ENCODE assay signal across 13 cellular contexts in genomic region chr1:60133848-60134247, GRCh38.
DNase-seq lines count a peak whose midpoint lies in the region; TF ChIP-seq lines count a peak whose summit lies in the region.
"Had no signal": no experiment of that assay in that cellular context is flagged by ENCODE, and none has a peak within 500 bp of the region (broad histone marks: within the 10 kb centered on the region; RNA-seq: fewer than 3 reads in every experiment).

No MANE protein-coding gene starts in this region.

- no peaks in the 10 kb centered on the region for H3K79me2 ChIP-seq in mesendoderm (ENCODE audit: control insufficient read depth, insufficient read depth, low read length)

- H3K4me1 ChIP-seq in thyroid gland (no peaks in the 10 kb centered on the region), mesendoderm (ENCODE audit: control insufficient read depth, low read depth, low read length) (no peaks in the 10 kb centered on the region)

- H2BK15ac ChIP-seq in mesendoderm (replicated peaks; ENCODE audit: low read depth), result no peak overlapping the region

- intact Hi-C loops in thyroid gland (cut with DNase I), result no loop called here

- H3K56ac ChIP-seq in mesendoderm (ENCODE audit: low read length), result no peak overlapping the region

- POLR2A ChIA-PET in AG04449 (lab: Yijun Ruan, JAX), result interaction anchor here (0.6 kb wide), 1 partner anchor 157 kb away, joined by 5 read pairs; no protein-coding TSS in a partner anchor

- H4K5ac ChIP-seq in mesendoderm (ENCODE audit: low read length), result no peak overlapping the region

- DNase-seq in AG04449 (ENCODE audit: low read depth, low spot score) (peak; percentile 65), GM03348 (ENCODE audit: low spot score) (peak; percentile 64), SK-N-MC (ENCODE audit: low read depth, low spot score) (no peak), fibroblast of villous mesenchyme (ENCODE audit: low read depth) (peak; percentile 66), T-helper 9 cell (no peak), T-helper 2 cell (no peak), thyroid gland (no peak), mesendoderm (no peak)
- DNase-seq: activated T-cell treated with anti-CD3 and anti-CD28 coated beads, Interleukin-2, amount 50 U/mL, for 24 hours; CD4-positive, alpha-beta T cell; Kasumi-1; NCI-H510A; SHP77 treated with DMSO at 0.1 percent for 48 hours had no signal

- H3K23ac ChIP-seq in mesendoderm (ENCODE audit: low read length), result no peak overlapping the region

- no peaks in the 10 kb centered on the region for H3K9me3 ChIP-seq in SK-N-MC (ENCODE audit: low read depth, low read length)
- no peaks in the 10 kb centered on the region for H3K9me3 ChIP-seq in thyroid gland

- H3K79me1 ChIP-seq in mesendoderm (ENCODE audit: low read length), result no peaks in the 10 kb centered on the region

- no peak overlapping the region for H4K8ac ChIP-seq in mesendoderm (ENCODE audit: low read depth, low read length)

- no peak for TF ChIP-seq POLR2A in thyroid gland (IDR thresholded peaks at IDR 0.05)

- no peaks in the 10 kb centered on the region for H3K36me3 ChIP-seq in SK-N-MC (ENCODE audit: insufficient read depth, low read length)
- no peaks in the 10 kb centered on the region for H3K36me3 ChIP-seq in thyroid gland
- no peaks in the 10 kb centered on the region for H3K36me3 ChIP-seq in mesendoderm (ENCODE audit: control insufficient read depth, insufficient read depth, low read length)

- H3K18ac ChIP-seq in mesendoderm (ENCODE audit: low read length), result no peak overlapping the region

- H3K4me3 ChIP-seq in AG04449 (ENCODE audit: low read depth, low read length), result no peak overlapping the region
- peak overlapping the region; percentile 67 for H3K4me3 ChIP-seq in SK-N-MC
- no peak overlapping the region for H3K4me3 ChIP-seq in fibroblast of villous mesenchyme (ENCODE audit: low read depth, low read length)
- H3K4me3 ChIP-seq in thyroid gland (replicated peaks in 1 of 3), result no peak overlapping the region
- H3K4me3 ChIP-seq in mesendoderm (ENCODE audit: low read length), result no peak overlapping the region

- CTCF ChIA-PET in AG04449 (lab: Yijun Ruan, JAX), result interaction anchor here (0.8 kb wide), 1 partner anchor 163 kb away, joined by 4 read pairs; no protein-coding TSS in a partner anchor

- no peak overlapping the region for H2BK120ac ChIP-seq in mesendoderm (ENCODE audit: low read depth, low read length)

- H3K4me2 ChIP-seq in mesendoderm (ENCODE audit: low read length), result no peak overlapping the region

- H3K9ac ChIP-seq in SK-N-MC (ENCODE audit: insufficient read length), result no peak overlapping the region
- H3K9ac ChIP-seq in mesendoderm (ENCODE audit: low read length), result no peak overlapping the region

- H3K27ac ChIP-seq in SK-N-MC, result peak overlapping the region; percentile 89
- no peak overlapping the region for H3K27ac ChIP-seq in thyroid gland
- H3K27ac ChIP-seq in mesendoderm (ENCODE audit: low read depth, low read length), result no peak overlapping the region

- H3K27me3 ChIP-seq in thyroid gland, result no peaks in the 10 kb centered on the region
- no peaks in the 10 kb centered on the region for H3K27me3 ChIP-seq in mesendoderm (ENCODE audit: insufficient read depth, low read length, poor library complexity)

- TF ChIP-seq CTCF in AG04449 (IDR thresholded peaks at IDR 0.05; ENCODE audit: insufficient read depth, low read length, missing control alignments) (no peak), fibroblast of villous mesenchyme (IDR thresholded peaks at IDR 0.05; ENCODE audit: insufficient read depth, low read depth, low read length) (no peak), thyroid gland (IDR thresholded peaks at IDR 0.05) (no peak)

- no peak overlapping the region for H2BK5ac ChIP-seq in mesendoderm (ENCODE audit: low read length)

- no peak overlapping the region for H3K4ac ChIP-seq in mesendoderm (ENCODE audit: low read depth, low read length)

- no peak overlapping the region for H2AK5ac ChIP-seq in mesendoderm (ENCODE audit: low read length)

Comparison
In these comparisons a context has a peak if more than half of its experiments do, and no peak if none do; other contexts are left out.
1. DNase-seq: peak in AG04449 (single experiment), GM03348 (single experiment) and fibroblast of villous mesenchyme (single experiment); none in SK-N-MC (single experiment), T-helper 9 cell (single experiment), T-helper 2 cell (0 of 5), thyroid gland (0 of 2) and mesendoderm (single experiment).